17 cellular contexts compared by ENCODE assay signal in genomic region chr9:35350827-35351549, GRCh38.
DNase-seq lines count a peak whose midpoint lies in the region; ATAC-seq, FAIRE-seq and TF ChIP-seq lines count a peak whose summit lies in the region.
"Had no signal": no experiment of that assay in that cellular context is flagged by ENCODE, and none has a peak within 500 bp of the region (broad histone marks: within the 10 kb centered on the region; RNA-seq: fewer than 3 reads in every experiment).

No MANE protein-coding gene starts in this region.

- H3F3A ChIP-seq in smooth muscle cell (ENCODE audit: low read depth) = no peaks in the 10 kb centered on the region

- H3K36me3 ChIP-seq in astrocyte (ENCODE audit: insufficient read depth, low read length) (no peaks in the 10 kb centered on the region), smooth muscle cell (ENCODE audit: low read depth) (no peaks in the 10 kb centered on the region)
- H3K36me3 ChIP-seq: ovary had no signal

- H3K4me1 ChIP-seq in astrocyte (ENCODE audit: insufficient read depth, low read length) (peaks cover 18% of the 10 kb centered on the region), smooth muscle cell (ENCODE audit: low read depth) (no peaks in the 10 kb centered on the region)

- H3K27ac ChIP-seq in astrocyte (ENCODE audit: low read depth, low read length) (no peak overlapping the region), smooth muscle cell (ENCODE audit: low read depth) (no peak overlapping the region)
- H3K27ac ChIP-seq: hepatocyte, ovary, SK-N-MC had no signal

- WGBS in smooth muscle cell (ENCODE audit: low lambda C conversion rate) = 85% methylated on average over 3 of the region's 3 CpGs

- H3K9ac ChIP-seq in astrocyte (ENCODE audit: low read length) (no peak overlapping the region), smooth muscle cell (ENCODE audit: low read depth) (no peak overlapping the region)

- no peaks in the 10 kb centered on the region for H3K27me3 ChIP-seq in astrocyte (ENCODE audit: insufficient read depth, low read length)
- H3K27me3 ChIP-seq in smooth muscle cell (ENCODE audit: low read depth) = no peaks in the 10 kb centered on the region
- H3K27me3 ChIP-seq: hepatocyte, ovary had no signal

- peaks cover 9% of the 10 kb centered on the region for H3K4me1 Mint-ChIP-seq in astrocyte (ENCODE audit: low read depth, unreplicated experiment)

- peak; percentile 39 for DNase-seq in HFF-Myc (ENCODE audit: extremely low read depth, low read depth)
- DNase-seq in astrocyte (ENCODE audit: low read depth) = peak; percentile 75
- peak; percentile 17 for DNase-seq in hepatic stellate cell (ENCODE audit: low spot score)
- DNase-seq in stromal cell of bone marrow (ENCODE audit: low read depth) = peak; percentile 84
- no peak for DNase-seq in smooth muscle cell (lab: John Stamatoyannopoulos, UW; ENCODE audit: unreplicated experiment)
- no peak for DNase-seq in posterior cingulate gyrus
- DNase-seq: activated CD4-positive, alpha-beta T cell treated with anti-CD3 and anti-CD28 coated beads for 1 hour; activated T-cell treated with anti-CD3 and anti-CD28 coated beads for 4 hours; effector CD4-positive, alpha-beta T cell; mesendoderm; NCI-H1417 treated with DMSO at 0.1 percent for 48 hours; NK-92 treated with Interleukin-12 subunit alpha and Interleukin-12 subunit beta, amount 100 ng/mL, for 24 hours; ovary had no signal

- no peak overlapping the region for H3K4me3 ChIP-seq in HFF-Myc (replicated peaks; ENCODE audit: low read depth, low read length)
- H3K4me3 ChIP-seq in astrocyte (ENCODE audit: insufficient read depth, low read depth, low read length) = no peak overlapping the region
- H3K4me3 ChIP-seq in smooth muscle cell = no peak overlapping the region
- H3K4me3 ChIP-seq: hepatocyte, ovary, SK-N-MC had no signal

- H3K4me2 ChIP-seq in astrocyte (ENCODE audit: low read length) (peak overlapping the region; percentile 34), smooth muscle cell (no peak overlapping the region)
- H3K4me2 ChIP-seq: hepatocyte had no signal

- FAIRE-seq in astrocyte (lab: Jason Lieb, UNC) = peak; percentile 13
- FAIRE-seq: D721Med had no signal

- H3K27ac Mint-ChIP-seq in astrocyte (ENCODE audit: unreplicated experiment) = no peak overlapping the region

- H2AFZ ChIP-seq in astrocyte (ENCODE audit: low read depth, low read length) (no peak overlapping the region), smooth muscle cell (ENCODE audit: low read depth) (no peak overlapping the region)
- H2AFZ ChIP-seq: hepatocyte had no signal

- H3K79me2 ChIP-seq in astrocyte (ENCODE audit: insufficient read depth, low read length) (no peaks in the 10 kb centered on the region), smooth muscle cell (ENCODE audit: low read depth) (no peaks in the 10 kb centered on the region)
- H3K79me2 ChIP-seq: hepatocyte had no signal

- H3K9me3 ChIP-seq in astrocyte (ENCODE audit: insufficient read depth, low read depth, low read length) (no peaks in the 10 kb centered on the region), smooth muscle cell (replicated peaks; ENCODE audit: low read depth) (no peaks in the 10 kb centered on the region)
- H3K9me3 ChIP-seq: ovary had no signal

- no peak for ATAC-seq in HG02938 (IDR thresholded peaks at IDR 0.05; ENCODE audit: unreplicated experiment)

- TF ChIP-seq CTCF in HFF-Myc (IDR thresholded peaks at IDR 0.05; ENCODE audit: low read depth, low read length, missing control alignments) (no peak), astrocyte (IDR thresholded peaks at IDR 0.05; ENCODE audit: insufficient read depth, low read depth, low read length) (no peak), smooth muscle cell (IDR thresholded peaks at IDR 0.05; ENCODE audit: borderline replicate concordance, insufficient read depth, poor library complexity, severe bottlenecking) (no peak)

- H4K20me1 ChIP-seq in astrocyte (ENCODE audit: insufficient read depth, low read length) = no peaks in the 10 kb centered on the region
- no peaks in the 10 kb centered on the region for H4K20me1 ChIP-seq in smooth muscle cell (ENCODE audit: low read depth)

- no peaks in the 10 kb centered on the region for H3K27me3 Mint-ChIP-seq in astrocyte (ENCODE audit: low read depth, unreplicated experiment)

- no peak overlapping the region for H3K4me3 Mint-ChIP-seq in astrocyte (ENCODE audit: unreplicated experiment)

- intact Hi-C loops in posterior cingulate gyrus (cut with DNase I) = no loop called here

- peaks cover 19% of the 10 kb centered on the region for H3K36me3 Mint-ChIP-seq in astrocyte (ENCODE audit: low read depth, unreplicated experiment)

- H3K9me3 Mint-ChIP-seq in astrocyte (ENCODE audit: unreplicated experiment) = no peaks in the 10 kb centered on the region

Comparison
In these comparisons a context has a peak if more than half of its experiments do, and no peak if none do; other contexts are left out.
1. DNase-seq: peak in HFF-Myc (single experiment), astrocyte (single experiment), hepatic stellate cell (single experiment) and stromal cell of bone marrow (single experiment); none in smooth muscle cell (single experiment) and posterior cingulate gyrus (0 of 10).